Comparison of ENCODE assay signal across 30 cellular contexts in the genomic region with DNA sequence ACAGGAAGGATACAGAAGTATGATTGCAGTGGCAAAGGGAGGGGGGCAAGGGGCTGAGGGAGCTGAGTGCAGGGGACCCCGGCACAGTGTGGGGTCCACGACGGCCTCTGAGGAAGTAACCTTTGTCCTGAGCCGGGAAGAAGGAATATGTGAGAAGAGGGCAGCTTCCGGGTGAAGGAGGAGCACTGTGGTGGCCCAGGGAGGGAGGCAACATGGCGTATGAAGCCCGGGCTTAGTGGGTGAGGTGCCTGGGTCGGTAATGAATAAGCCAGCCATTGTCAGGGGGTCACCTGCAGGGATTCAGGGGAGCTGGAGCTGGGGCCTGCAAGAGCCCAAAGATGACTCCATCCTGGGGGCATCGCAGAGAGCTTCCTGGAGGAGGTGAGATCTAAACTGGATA.
"Had no signal": no experiment of that assay in that cellular context is flagged by ENCODE, and none has a peak within 500 bp of the region (broad histone marks: within the 10 kb centered on the region; RNA-seq: fewer than 3 reads in every experiment).

No MANE protein-coding gene starts in this region.

- H3K27ac Mint-ChIP-seq: activated B cell treated with CpG ODN at 0.5 μM for 24 hours; activated CD8-positive, alpha-beta T cell treated with anti-CD3 and anti-CD28 coated beads for 36 hours; activated naive CD8-positive, alpha-beta T cell; activated T-helper 17 cell treated with anti-CD3 and anti-CD28 coated beads, Interleukin-2, amount 50 U/mL, for 72 hours; effector memory CD8-positive, alpha-beta T cell; T-helper 17 cell; T-helper 2 cell treated with Interferon-gamma antibody and Interleukin-4, amounts not matched to agents 5 μg/mL and 100 μg/mL, for 36 hours had no signal

- H3K9me3 ChIP-seq: esophagus muscularis mucosa, gastrocnemius medialis had no signal

- H3K4me1 Mint-ChIP-seq: activated B cell treated with CpG ODN at 0.5 μM for 24 hours; activated T-helper 17 cell treated with anti-CD3 and anti-CD28 coated beads, Interleukin-2, amount 50 U/mL, for 72 hours; central memory CD8-positive, alpha-beta T cell had no signal

- DNase-seq: activated B cell treated with CpG ODN at 0.5 μM for 24 hours; activated CD4-positive, alpha-beta T cell treated with anti-CD3 and anti-CD28 coated beads for 48 hours; activated CD4-positive, alpha-beta T cell treated with anti-CD3 and anti-CD28 coated beads, Interleukin-2, amount 50 U/mL, for 1 hour; activated CD4-positive, alpha-beta T cell treated with anti-CD3 and anti-CD28 coated beads, Interleukin-2, amount 50 U/mL, for 48 hours; activated CD8-positive, alpha-beta memory T cell treated with anti-CD3 and anti-CD28 coated beads for 24 hours; activated CD8-positive, alpha-beta T cell treated with anti-CD3 and anti-CD28 coated beads for 36 hours; activated effector memory CD4-positive, alpha-beta T cell treated with Interleukin-2 at 50 U/mL for 16 hours; activated gamma-delta T cell treated with Interleukin-2 at 50 U/mL for 16 hours; activated naive CD4-positive, alpha-beta T cell treated with anti-CD3 and anti-CD28 coated beads, Interleukin-2, amount 50 U/mL, for 16 hours; activated naive CD4-positive, alpha-beta T cell treated with Interleukin-2 at 50 U/mL for 16 hours; activated T-cell treated with anti-CD3 and anti-CD28 coated beads, Interleukin-2, amount 50 U/mL, for 4 hours; brain microvascular endothelial cell; dermis blood vessel endothelial cell; effector CD4-positive, alpha-beta T cell; effector memory CD8-positive, alpha-beta T cell; erythroblast; foreskin keratinocyte; gastrocnemius medialis; glutamatergic neuron; T-helper 1 cell; T-helper 17 cell; T1000; WERI-Rb-1 had no signal

- H3K4me1 ChIP-seq: foreskin keratinocyte, gastrocnemius medialis had no signal

- H3K27me3 ChIP-seq: brain microvascular endothelial cell, gastrocnemius medialis had no signal

- H3K4me3 ChIP-seq: coronary artery, esophagus muscularis mucosa, gastrocnemius medialis had no signal

- H3K9me3 Mint-ChIP-seq: activated B cell treated with CpG ODN at 0.5 μM for 24 hours; activated CD8-positive, alpha-beta T cell treated with anti-CD3 and anti-CD28 coated beads for 36 hours; activated T-cell treated with anti-CD3 and anti-CD28 coated beads, Interleukin-2, amount 50 U/mL, for 4 hours; activated T-helper 17 cell treated with anti-CD3 and anti-CD28 coated beads, Interleukin-2, amount 50 U/mL, for 72 hours; central memory CD8-positive, alpha-beta T cell; effector memory CD8-positive, alpha-beta T cell; T-helper 2 cell treated with Interferon-gamma antibody and Interleukin-4, amounts not matched to agents 5 μg/mL and 100 μg/mL, for 36 hours had no signal

- H3K36me3 ChIP-seq: brain microvascular endothelial cell, esophagus muscularis mucosa, gastrocnemius medialis, WERI-Rb-1 had no signal

- ATAC-seq: activated CD4-positive, CD25-positive, alpha-beta regulatory T cell treated with anti-CD3 and anti-CD28 coated beads, Interleukin-2, amount 50 U/mL, for 24 hours; activated CD8-positive, alpha-beta T cell treated with anti-CD3 and anti-CD28 coated beads for 36 hours; activated T-cell treated with anti-CD3 and anti-CD28 coated beads, Interleukin-2, amount 50 U/mL, for 4 hours; activated T-helper 17 cell treated with anti-CD3 and anti-CD28 coated beads, Interleukin-2, amount 50 U/mL, for 72 hours; effector memory CD8-positive, alpha-beta T cell; foreskin keratinocyte; gastrocnemius medialis; T-helper 17 cell had no signal

- H3K36me3 Mint-ChIP-seq: activated naive CD8-positive, alpha-beta T cell had no signal

- H3K27ac ChIP-seq: brain microvascular endothelial cell, coronary artery, esophagus muscularis mucosa, foreskin keratinocyte, gastrocnemius medialis, WERI-Rb-1 had no signal

- H3K4me3 Mint-ChIP-seq: activated B cell treated with CpG ODN at 0.5 μM for 24 hours; activated CD8-positive, alpha-beta T cell treated with anti-CD3 and anti-CD28 coated beads for 36 hours; activated naive CD8-positive, alpha-beta T cell; activated T-cell treated with anti-CD3 and anti-CD28 coated beads, Interleukin-2, amount 50 U/mL, for 4 hours; activated T-helper 17 cell treated with anti-CD3 and anti-CD28 coated beads, Interleukin-2, amount 50 U/mL, for 72 hours; central memory CD8-positive, alpha-beta T cell; effector memory CD8-positive, alpha-beta T cell; T-helper 17 cell; T-helper 2 cell treated with Interferon-gamma antibody and Interleukin-4, amounts not matched to agents 5 μg/mL and 100 μg/mL, for 36 hours had no signal
